Comparison of ENCODE assay signal across 1 cellular context in the genomic region with DNA sequence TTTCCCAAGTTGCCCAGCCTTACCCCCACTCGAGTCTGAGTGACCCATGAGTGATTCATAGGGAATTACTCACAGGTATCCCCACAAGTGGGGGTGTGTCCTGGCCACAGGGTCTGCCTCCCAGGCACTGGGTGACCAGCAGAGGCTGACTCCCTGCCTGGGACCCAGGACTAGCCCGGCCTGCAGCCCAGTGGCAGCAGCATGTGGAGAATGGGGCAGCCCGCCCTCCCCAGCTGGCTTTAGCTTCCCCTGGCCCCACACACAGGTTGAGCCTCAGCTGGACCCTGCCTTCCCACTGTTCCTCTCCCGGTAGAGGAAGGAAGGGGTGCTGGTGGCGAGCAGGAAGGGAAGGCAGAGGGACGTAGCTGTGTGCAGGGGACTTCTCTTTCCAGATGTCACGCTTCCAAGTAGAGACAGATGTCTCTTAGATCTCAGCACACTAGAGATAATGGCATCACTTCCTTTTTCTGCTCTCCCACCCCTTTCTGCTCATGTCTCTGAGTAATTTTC.
TF ChIP-seq lines count a peak whose summit lies in the region.

No MANE protein-coding gene starts in this region.

TF ChIP-seq in K562, 482 proteins besides CTCF, POLR2A, EP300 and RAD21 (continued from another document and continues in another):
- TF ChIP-seq, protein P1, sequence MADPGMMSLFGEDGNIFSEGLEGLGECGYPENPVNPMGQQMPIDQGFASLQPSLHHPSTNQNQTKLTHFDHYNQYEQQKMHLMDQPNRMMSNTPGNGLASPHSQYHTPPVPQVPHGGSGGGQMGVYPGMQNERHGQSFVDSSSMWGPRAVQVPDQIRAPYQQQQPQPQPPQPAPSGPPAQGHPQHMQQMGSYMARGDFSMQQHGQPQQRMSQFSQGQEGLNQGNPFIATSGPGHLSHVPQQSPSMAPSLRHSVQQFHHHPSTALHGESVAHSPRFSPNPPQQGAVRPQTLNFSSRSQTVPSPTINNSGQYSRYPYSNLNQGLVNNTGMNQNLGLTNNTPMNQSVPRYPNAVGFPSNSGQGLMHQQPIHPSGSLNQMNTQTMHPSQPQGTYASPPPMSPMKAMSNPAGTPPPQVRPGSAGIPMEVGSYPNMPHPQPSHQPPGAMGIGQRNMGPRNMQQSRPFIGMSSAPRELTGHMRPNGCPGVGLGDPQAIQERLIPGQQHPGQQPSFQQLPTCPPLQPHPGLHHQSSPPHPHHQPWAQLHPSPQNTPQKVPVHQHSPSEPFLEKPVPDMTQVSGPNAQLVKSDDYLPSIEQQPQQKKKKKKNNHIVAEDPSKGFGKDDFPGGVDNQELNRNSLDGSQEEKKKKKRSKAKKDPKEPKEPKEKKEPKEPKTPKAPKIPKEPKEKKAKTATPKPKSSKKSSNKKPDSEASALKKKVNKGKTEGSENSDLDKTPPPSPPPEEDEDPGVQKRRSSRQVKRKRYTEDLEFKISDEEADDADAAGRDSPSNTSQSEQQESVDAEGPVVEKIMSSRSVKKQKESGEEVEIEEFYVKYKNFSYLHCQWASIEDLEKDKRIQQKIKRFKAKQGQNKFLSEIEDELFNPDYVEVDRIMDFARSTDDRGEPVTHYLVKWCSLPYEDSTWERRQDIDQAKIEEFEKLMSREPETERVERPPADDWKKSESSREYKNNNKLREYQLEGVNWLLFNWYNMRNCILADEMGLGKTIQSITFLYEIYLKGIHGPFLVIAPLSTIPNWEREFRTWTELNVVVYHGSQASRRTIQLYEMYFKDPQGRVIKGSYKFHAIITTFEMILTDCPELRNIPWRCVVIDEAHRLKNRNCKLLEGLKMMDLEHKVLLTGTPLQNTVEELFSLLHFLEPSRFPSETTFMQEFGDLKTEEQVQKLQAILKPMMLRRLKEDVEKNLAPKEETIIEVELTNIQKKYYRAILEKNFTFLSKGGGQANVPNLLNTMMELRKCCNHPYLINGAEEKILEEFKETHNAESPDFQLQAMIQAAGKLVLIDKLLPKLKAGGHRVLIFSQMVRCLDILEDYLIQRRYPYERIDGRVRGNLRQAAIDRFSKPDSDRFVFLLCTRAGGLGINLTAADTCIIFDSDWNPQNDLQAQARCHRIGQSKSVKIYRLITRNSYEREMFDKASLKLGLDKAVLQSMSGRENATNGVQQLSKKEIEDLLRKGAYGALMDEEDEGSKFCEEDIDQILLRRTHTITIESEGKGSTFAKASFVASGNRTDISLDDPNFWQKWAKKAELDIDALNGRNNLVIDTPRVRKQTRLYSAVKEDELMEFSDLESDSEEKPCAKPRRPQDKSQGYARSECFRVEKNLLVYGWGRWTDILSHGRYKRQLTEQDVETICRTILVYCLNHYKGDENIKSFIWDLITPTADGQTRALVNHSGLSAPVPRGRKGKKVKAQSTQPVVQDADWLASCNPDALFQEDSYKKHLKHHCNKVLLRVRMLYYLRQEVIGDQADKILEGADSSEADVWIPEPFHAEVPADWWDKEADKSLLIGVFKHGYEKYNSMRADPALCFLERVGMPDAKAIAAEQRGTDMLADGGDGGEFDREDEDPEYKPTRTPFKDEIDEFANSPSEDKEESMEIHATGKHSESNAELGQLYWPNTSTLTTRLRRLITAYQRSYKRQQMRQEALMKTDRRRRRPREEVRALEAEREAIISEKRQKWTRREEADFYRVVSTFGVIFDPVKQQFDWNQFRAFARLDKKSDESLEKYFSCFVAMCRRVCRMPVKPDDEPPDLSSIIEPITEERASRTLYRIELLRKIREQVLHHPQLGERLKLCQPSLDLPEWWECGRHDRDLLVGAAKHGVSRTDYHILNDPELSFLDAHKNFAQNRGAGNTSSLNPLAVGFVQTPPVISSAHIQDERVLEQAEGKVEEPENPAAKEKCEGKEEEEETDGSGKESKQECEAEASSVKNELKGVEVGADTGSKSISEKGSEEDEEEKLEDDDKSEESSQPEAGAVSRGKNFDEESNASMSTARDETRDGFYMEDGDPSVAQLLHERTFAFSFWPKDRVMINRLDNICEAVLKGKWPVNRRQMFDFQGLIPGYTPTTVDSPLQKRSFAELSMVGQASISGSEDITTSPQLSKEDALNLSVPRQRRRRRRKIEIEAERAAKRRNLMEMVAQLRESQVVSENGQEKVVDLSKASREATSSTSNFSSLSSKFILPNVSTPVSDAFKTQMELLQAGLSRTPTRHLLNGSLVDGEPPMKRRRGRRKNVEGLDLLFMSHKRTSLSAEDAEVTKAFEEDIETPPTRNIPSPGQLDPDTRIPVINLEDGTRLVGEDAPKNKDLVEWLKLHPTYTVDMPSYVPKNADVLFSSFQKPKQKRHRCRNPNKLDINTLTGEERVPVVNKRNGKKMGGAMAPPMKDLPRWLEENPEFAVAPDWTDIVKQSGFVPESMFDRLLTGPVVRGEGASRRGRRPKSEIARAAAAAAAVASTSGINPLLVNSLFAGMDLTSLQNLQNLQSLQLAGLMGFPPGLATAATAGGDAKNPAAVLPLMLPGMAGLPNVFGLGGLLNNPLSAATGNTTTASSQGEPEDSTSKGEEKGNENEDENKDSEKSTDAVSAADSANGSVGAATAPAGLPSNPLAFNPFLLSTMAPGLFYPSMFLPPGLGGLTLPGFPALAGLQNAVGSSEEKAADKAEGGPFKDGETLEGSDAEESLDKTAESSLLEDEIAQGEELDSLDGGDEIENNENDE (IDR thresholded peaks at IDR 0.05; ENCODE audit: low read depth, low read length): no peak
- TF ChIP-seq FOSL1 (tag; conservative IDR thresholded peaks at IDR 0.05): peak; percentile 78
- no peak for TF ChIP-seq PTBP1 (IDR thresholded peaks at IDR 0.05; ENCODE audit: low read depth, low read length)
- TF ChIP-seq FOXK1 (CRISPR knock-in tag; IDR thresholded peaks at IDR 0.05; ENCODE audit: borderline replicate concordance): peak; percentile 84; the same call in 1 of the 2 replicates
- TF ChIP-seq TEAD2 (tag; IDR thresholded peaks at IDR 0.05): no peak
- no peak for TF ChIP-seq ZNF609 (CRISPR knock-in tag; IDR thresholded peaks at IDR 0.05; ENCODE audit: borderline replicate concordance)
- peak; percentile 18; the same call in 1 of the 2 replicates for TF ChIP-seq KLF16 (IDR thresholded peaks at IDR 0.05)
- TF ChIP-seq ZFP30 (CRISPR knock-in tag; IDR thresholded peaks at IDR 0.05; ENCODE audit: borderline replicate concordance): no peak
- no peak for TF ChIP-seq ZHX1 (conservative IDR thresholded peaks at IDR 0.05; ENCODE audit: low read length)
- no peak for TF ChIP-seq SRSF1 (IDR thresholded peaks at IDR 0.05; ENCODE audit: low read depth, low read length)
- TF ChIP-seq, protein P2, sequence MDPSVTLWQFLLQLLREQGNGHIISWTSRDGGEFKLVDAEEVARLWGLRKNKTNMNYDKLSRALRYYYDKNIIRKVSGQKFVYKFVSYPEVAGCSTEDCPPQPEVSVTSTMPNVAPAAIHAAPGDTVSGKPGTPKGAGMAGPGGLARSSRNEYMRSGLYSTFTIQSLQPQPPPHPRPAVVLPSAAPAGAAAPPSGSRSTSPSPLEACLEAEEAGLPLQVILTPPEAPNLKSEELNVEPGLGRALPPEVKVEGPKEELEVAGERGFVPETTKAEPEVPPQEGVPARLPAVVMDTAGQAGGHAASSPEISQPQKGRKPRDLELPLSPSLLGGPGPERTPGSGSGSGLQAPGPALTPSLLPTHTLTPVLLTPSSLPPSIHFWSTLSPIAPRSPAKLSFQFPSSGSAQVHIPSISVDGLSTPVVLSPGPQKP (CRISPR knock-in tag; IDR thresholded peaks at IDR 0.05): no peak
- TF ChIP-seq BRF1 (IDR thresholded peaks at IDR 0.05; ENCODE audit: borderline replicate concordance, extremely low read depth, insufficient read length): no peak
- no peak for TF ChIP-seq ATF1 (CRISPR knock-in tag; IDR thresholded peaks at IDR 0.05)
- 0 out of 2 replicates have a peak, but pooled peaks have one; percentile 21 for TF ChIP-seq ATF1 (tag; IDR thresholded peaks at IDR 0.05)
- TF ChIP-seq MAZ (CRISPR knock-in tag; conservative IDR thresholded peaks at IDR 0.05 in 1 of 2, IDR thresholded peaks at IDR 0.05 in 1 of 2): peak in 1 of 2 experiments; percentile 37; a peak in 1 of 4 replicates
- no peak for TF ChIP-seq CREB1 (IDR thresholded peaks at IDR 0.05)
- no peak for TF ChIP-seq CREB1 (CRISPR knock-in tag; IDR thresholded peaks at IDR 0.05)
- no peak for TF ChIP-seq ZBTB26 (CRISPR knock-in tag; IDR thresholded peaks at IDR 0.05)
- no peak for TF ChIP-seq NR3C1 (CRISPR knock-in tag; IDR thresholded peaks at IDR 0.05)
- TF ChIP-seq NFIC (IDR thresholded peaks at IDR 0.05): no peak
- no peak for TF ChIP-seq HDAC3 (IDR thresholded peaks at IDR 0.05; ENCODE audit: borderline replicate concordance, partially characterized antibody)
- TF ChIP-seq MYC (IDR thresholded peaks at IDR 0.05; ENCODE audit: low read depth, low read length): 0 out of 2 replicates have a peak, but pooled peaks have one; percentile 25
- TF ChIP-seq MYC (CRISPR knock-in tag; IDR thresholded peaks at IDR 0.05; ENCODE audit: borderline replicate concordance, low read depth): 0 out of 2 replicates have a peak, but pooled peaks have one; percentile 16
- TF ChIP-seq, protein P3, sequence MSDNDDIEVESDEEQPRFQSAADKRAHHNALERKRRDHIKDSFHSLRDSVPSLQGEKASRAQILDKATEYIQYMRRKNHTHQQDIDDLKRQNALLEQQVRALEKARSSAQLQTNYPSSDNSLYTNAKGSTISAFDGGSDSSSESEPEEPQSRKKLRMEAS (CRISPR knock-in tag; IDR thresholded peaks at IDR 0.05): peak; percentile 52; the same call in 1 of the 2 replicates
- TF ChIP-seq ZNF449 (CRISPR knock-in tag; IDR thresholded peaks at IDR 0.05): no peak
- no peak for TF ChIP-seq MCM7 (IDR thresholded peaks at IDR 0.05)
- TF ChIP-seq SETDB1 (IDR thresholded peaks at IDR 0.05; ENCODE audit: low read length): no peak
- no peak for TF ChIP-seq MAFK (IDR thresholded peaks at IDR 0.05; ENCODE audit: low read length)
- peak; percentile 71 for TF ChIP-seq BHLHE40 (IDR thresholded peaks at IDR 0.05; ENCODE audit: low read length)
- peak; percentile 75; the same call in 1 of the 2 replicates for TF ChIP-seq CREM (IDR thresholded peaks at IDR 0.05; ENCODE audit: low read depth)
- TF ChIP-seq ZNF707 (CRISPR knock-in tag; conservative IDR thresholded peaks at IDR 0.05): no peak
- TF ChIP-seq RBM14 (IDR thresholded peaks at IDR 0.05; ENCODE audit: borderline replicate concordance, insufficient read depth, low read depth, low read length): no peak
- TF ChIP-seq ZNF408 (CRISPR knock-in tag; IDR thresholded peaks at IDR 0.05; ENCODE audit: low read depth): no peak
- no peak for TF ChIP-seq ZNF41 (CRISPR knock-in tag; conservative IDR thresholded peaks at IDR 0.05)
